ENCODE assay signal across 24 cellular contexts in genomic region chr21:43752758-43753438, GRCh38. TPM values are rescaled to one million over a fixed set of nuclear protein-coding genes. Genes with fewer than 3 reads are reported as not detected.
DNase-seq lines count a peak whose midpoint lies in the region; ATAC-seq, FAIRE-seq and TF ChIP-seq lines count a peak whose summit lies in the region.
"Had no signal": no experiment of that assay in that cellular context is flagged by ENCODE, and none has a peak within 500 bp of the region (broad histone marks: within the 10 kb centered on the region; RNA-seq: fewer than 3 reads in every experiment).

No MANE protein-coding gene starts in this region.

- no peak overlapping the region for H2BK5ac ChIP-seq in IMR-90 (ENCODE audit: low read depth, low read length, poor library complexity, severe bottlenecking)
- peak overlapping the region; percentile 95 for H2BK5ac ChIP-seq in neuronal stem cell (ENCODE audit: low read length)

- H3K56ac ChIP-seq in IMR-90 (ENCODE audit: extremely low read depth, insufficient read depth, low read length): no peak overlapping the region

- H3K4me2 ChIP-seq in IMR-90 (ENCODE audit: low read depth, low read length) (no peak overlapping the region), neuronal stem cell (ENCODE audit: insufficient read depth, low read length, poor library complexity, severe bottlenecking) (no peak overlapping the region)
- H3K4me2 ChIP-seq: BLaER1, GM23338 had no signal

- H4K20me1 ChIP-seq in IMR-90 (ENCODE audit: insufficient read depth, low read length): peaks cover 22% of the 10 kb centered on the region

- CTCF ChIA-PET in IMR-90 (lab: Yijun Ruan, JAX): no interaction called here

- H2BK120ac ChIP-seq in IMR-90 (ENCODE audit: low read depth, low read length): no peak overlapping the region
- H2BK120ac ChIP-seq in neuronal stem cell (ENCODE audit: low read depth, low read length): no peak overlapping the region

- in situ Hi-C loops in Caki2 (cut with HindIII; ENCODE audit: low pct_unique_long_range_greater_than_20kb, low sequenced_read_pairs) (no loop called here), IMR-90 (cut with MboI; ENCODE audit: low sequenced_read_pairs) (no loop called here)

- H3K14ac ChIP-seq in IMR-90 (replicated peaks; ENCODE audit: low read depth, low read length) (no peak overlapping the region), neuronal stem cell (ENCODE audit: low read length) (no peak overlapping the region)

- DNase-seq in Caki2 (ENCODE audit: low read depth): peak; percentile 56
- DNase-seq in IMR-90: no peak
- DNase-seq in bronchial epithelial cell (ENCODE audit: low read depth): no peak
- no peak for DNase-seq in neuronal stem cell (ENCODE audit: low spot score)
- DNase-seq in RCC 7860 (ENCODE audit: low spot score): no peak
- no peak for DNase-seq in tibial nerve (ENCODE audit: low spot score in 2 of 2)
- DNase-seq: CD4-positive, CD25-positive, alpha-beta regulatory T cell; HFFc6; KG1; MG63; NCI-H1105 treated with DMSO at 0.1 percent for 48 hours; NCI-H146; NCI-H1930; NCI-H2107; NCI-H524; NCI-H748 treated with DMSO at 0.1 percent for 48 hours; Right ventricle myocardium superior; T-helper 1 cell had no signal

- H2AK9ac ChIP-seq in IMR-90 (replicated peaks; ENCODE audit: low read depth, low read length, poor library complexity): peak overlapping the region; percentile 5

- dilution Hi-C loops in IMR-90 (cut with HindIII; ENCODE audit: low sequenced_read_pairs, unreplicated experiment): no loop called here

- ATAC-seq in IMR-90 (ENCODE audit: low read depth): no peak
- no peak for ATAC-seq in HG02678 (IDR thresholded peaks at IDR 0.05; ENCODE audit: unreplicated experiment)
- ATAC-seq: GM23338 had no signal

- no peak for TF ChIP-seq EP300 in tibial nerve (IDR thresholded peaks at IDR 0.05)

- intact Hi-C loops in IMR-90 (cut with micrococcal nuclease): no loop called here

- 78% methylated on average over 22 of the region's 28 CpGs; no CpG with 5 or more reads in 1 of the 2 experiments for WGBS in IMR-90 (ENCODE audit: extremely low coverage in 2 of 2, insufficient read length in 1 of 2), 2 experiments
- no CpG with 5 or more reads among the region's 28 CpGs for WGBS in neuronal stem cell (ENCODE audit: extremely low coverage in 2 of 2, insufficient read length in 2 of 2, insufficient replicate concordance in 1 of 2), 2 donors
- 89 to 91% methylated on average over 26 to 28 of the region's 28 CpGs for WGBS in tibial nerve, 2 donors

- no peak overlapping the region for H3K18ac ChIP-seq in IMR-90 (ENCODE audit: low read depth, low read length)
- H3K18ac ChIP-seq in neuronal stem cell (ENCODE audit: low read length): no peak overlapping the region

- no peak overlapping the region for H3K9ac ChIP-seq in IMR-90 (ENCODE audit: low read depth, low read length)
- H3K9ac ChIP-seq in neuronal stem cell (ENCODE audit: low read depth, low read length, poor library complexity): peak overlapping the region; percentile 78
- H3K9ac ChIP-seq: BLaER1 had no signal

- no peak overlapping the region for H3K4ac ChIP-seq in IMR-90 (ENCODE audit: low read depth, low read length)
- H3K4ac ChIP-seq in neuronal stem cell (ENCODE audit: low read length): no peak overlapping the region

- H2AFZ ChIP-seq in IMR-90 (replicated peaks; ENCODE audit: low read length, poor library complexity): peak overlapping the region; percentile 41
- no peak overlapping the region for H2AFZ ChIP-seq in neuronal stem cell (ENCODE audit: low read length)
- H2AFZ ChIP-seq: GM23338 had no signal

- peaks cover 4% of the 10 kb centered on the region; the same call in 1 of the 2 replicates for H3K4me1 ChIP-seq in IMR-90 (ENCODE audit: control insufficient read depth, insufficient read depth, low read length)
- H3K4me1 ChIP-seq in neuronal stem cell (ENCODE audit: control insufficient read depth in 2 of 2, insufficient read depth in 1 of 2, low read depth in 1 of 2, low read length in 2 of 2): peaks cover 0 to under 1% of the 10 kb centered on the region in 2 donors
- peaks cover 0 to 24% (median 0%) of the 10 kb centered on the region in 4 donors for H3K4me1 ChIP-seq in tibial nerve
- H3K4me1 ChIP-seq: HAP-1 had no signal

- FAIRE-seq in bronchial epithelial cell (lab: Jason Lieb, UNC): peak; percentile 99
- no peak for FAIRE-seq in RCC 7860 (lab: Jason Lieb, UNC)
- FAIRE-seq: D721Med had no signal

- no peak overlapping the region for H4K5ac ChIP-seq in IMR-90 (ENCODE audit: low read depth, low read length)

- no peak overlapping the region for H2BK20ac ChIP-seq in IMR-90 (ENCODE audit: low read depth, low read length)

- peaks cover 83% of the 10 kb centered on the region for H3K36me3 ChIP-seq in IMR-90 (ENCODE audit: control insufficient read depth, insufficient read depth, low read length)
- H3K36me3 ChIP-seq in bronchial epithelial cell (ENCODE audit: control insufficient read depth, insufficient read depth, low read length): peaks cover 57% of the 10 kb centered on the region
- peaks cover 26 to 82% of the 10 kb centered on the region in 2 donors for H3K36me3 ChIP-seq in neuronal stem cell (replicated peaks in 1 of 2; ENCODE audit: control insufficient read depth in 2 of 2, insufficient read depth in 2 of 2, low read length in 2 of 2)
- peaks cover 3 to 99% (median 18%) of the 10 kb centered on the region in 3 donors for H3K36me3 ChIP-seq in tibial nerve

- H2BK12ac ChIP-seq in neuronal stem cell (ENCODE audit: low read length): no peak overlapping the region

- peaks cover 8 to 21% of the 10 kb centered on the region in 2 experiments; a peak in 3 of 4 replicates for H3K79me1 ChIP-seq in IMR-90 (ENCODE audit: low read depth in 1 of 2, low read length in 2 of 2)
- peaks cover 2% of the 10 kb centered on the region for H3K79me1 ChIP-seq in neuronal stem cell (ENCODE audit: low read depth, low read length)

- H4K91ac ChIP-seq in IMR-90 (ENCODE audit: insufficient read depth, low read depth, low read length) (no peak overlapping the region), neuronal stem cell (ENCODE audit: low read depth, low read length, poor library complexity) (peak overlapping the region; percentile 56)

- H4K8ac ChIP-seq in IMR-90 (ENCODE audit: low read depth in 2 of 2, low read length in 2 of 2) (no peak overlapping the region), neuronal stem cell (ENCODE audit: low read depth, low read length) (peak overlapping the region; percentile 52)

- POLR2A ChIA-PET in IMR-90 (lab: Charles Lee; ENCODE audit: unreplicated experiment): no interaction called here

- no peak for TF ChIP-seq RAD21 in IMR-90 (IDR thresholded peaks at IDR 0.05; ENCODE audit: low read length)

- H3K9me3 ChIP-seq in IMR-90 (ENCODE audit: control insufficient read depth, insufficient read depth, low read length) (no peaks in the 10 kb centered on the region), neuronal stem cell (replicated peaks in 1 of 2; ENCODE audit: control insufficient read depth in 2 of 2, insufficient read depth in 1 of 2, low read depth in 1 of 2, low read length in 2 of 2) (peaks cover 0 to 2% of the 10 kb centered on the region in 2 donors), tibial nerve (no peaks in the 10 kb centered on the region)
- H3K9me3 ChIP-seq: BLaER1, HAP-1, MG63 had no signal

- peaks cover 11% of the 10 kb centered on the region for H3K9me1 ChIP-seq in IMR-90 (ENCODE audit: insufficient read depth, low read length)

- H3K23ac ChIP-seq in IMR-90 (ENCODE audit: low read depth, low read length) (no peak overlapping the region), neuronal stem cell (ENCODE audit: low read depth, low read length, poor library complexity) (peak overlapping the region; percentile 52)

- TF ChIP-seq CTCF in IMR-90 (conservative IDR thresholded peaks at IDR 0.05; ENCODE audit: low read depth, low read length) (no peak), bronchial epithelial cell (IDR thresholded peaks at IDR 0.05; ENCODE audit: insufficient read depth, low read length, severe bottlenecking) (no peak), tibial nerve (IDR thresholded peaks at IDR 0.05) (no peak)

- no peak overlapping the region for H3K4me3 ChIP-seq in IMR-90 (ENCODE audit: insufficient read depth, low read depth, low read length)
- H3K4me3 ChIP-seq in bronchial epithelial cell (ENCODE audit: low read depth, low read length): no peak overlapping the region
- H3K4me3 ChIP-seq in neuronal stem cell (ENCODE audit: low read length in 2 of 2): peak overlapping the region in 1 of 2 donors; percentile 41
- no peak overlapping the region for H3K4me3 ChIP-seq in tibial nerve
- H3K4me3 ChIP-seq: BLaER1, GM23338, HAP-1, MG63 had no signal

- H3K27ac ChIP-seq in IMR-90 (ENCODE audit: insufficient read depth, low read length): no peak overlapping the region
- no peak overlapping the region for H3K27ac ChIP-seq in neuronal stem cell (replicated peaks; ENCODE audit: low read length)
- H3K27ac ChIP-seq in tibial nerve: no peak overlapping the region
- H3K27ac ChIP-seq: BLaER1, HL-60 had no signal

- H3K27me3 ChIP-seq in IMR-90 (ENCODE audit: control insufficient read depth, insufficient read depth, low read length) (no peaks in the 10 kb centered on the region), bronchial epithelial cell (ENCODE audit: control insufficient read depth, insufficient read depth, low read length) (no peaks in the 10 kb centered on the region), neuronal stem cell (ENCODE audit: control insufficient read depth in 3 of 3, insufficient read depth in 3 of 3, low read depth in 1 of 3, low read length in 3 of 3) (no peaks in the 10 kb centered on the region), tibial nerve (no peaks in the 10 kb centered on the region)
- H3K27me3 ChIP-seq: BLaER1, MG63 had no signal

- TF ChIP-seq POLR2A in IMR-90 (IDR thresholded peaks at IDR 0.05; ENCODE audit: low read depth, low read length) (no peak), tibial nerve (IDR thresholded peaks at IDR 0.05) (no peak)

- no TSS peak for BruUV-seq in IMR-90 (replicated peaks; lab: Mats Ljungman, UMichigan)

- H2AK5ac ChIP-seq in IMR-90 (ENCODE audit: low read depth, low read length): no peak overlapping the region
- no peak overlapping the region for H2AK5ac ChIP-seq in neuronal stem cell (ENCODE audit: low read depth, low read length)

- no peak overlapping the region for H2BK15ac ChIP-seq in IMR-90 (ENCODE audit: low read depth, low read length)
- no peak overlapping the region for H2BK15ac ChIP-seq in neuronal stem cell (ENCODE audit: low read length)

RNA-seq across cellular contexts. Expression of gene CSTB, which starts 23.2 kb away (rescaled TPM):
- total RNA-seq in Caki2 (2014; rRNA removed; shearing (Covaris generic); ENCODE audit: low replicate concordance): 20.5 and 23.1 TPM in 2 replicates
- total RNA-seq in IMR-90 (2012; rRNA removed): 6.1 and 6.9 TPM in 2 replicates
- polyA plus RNA-seq in IMR-90 (2012; rRNA removed): 71.7 and 87.4 TPM in 2 replicates
- polyA plus RNA-seq in IMR-90 (2012; cell fraction: cytosol; rRNA removed): 31.9 and 61.6 TPM in 2 replicates
- 16.5 and 24.5 TPM in 2 replicates for polyA plus RNA-seq in IMR-90 (2012; cell fraction: nucleus; rRNA removed; ENCODE audit: low replicate concordance)
- 31.3 and 139 TPM in 2 replicates for total RNA-seq in bronchial epithelial cell
- polyA plus RNA-seq in neuronal stem cell (2013, experiment 1 of 2): 86.0 TPM
- 88.8 TPM for polyA plus RNA-seq in neuronal stem cell (2013, experiment 2 of 2)
- 10 to 100 TPM; 11.4 to 16.7 (median 13.3) TPM for total RNA-seq in tibial nerve

RNA-seq across cellular contexts. Expression of gene PDXK, which starts 34.0 kb away (rescaled TPM):
- 736 and 833 TPM in 2 replicates for total RNA-seq in Caki2 (2014; rRNA removed; shearing (Covaris generic); ENCODE audit: low replicate concordance)
- total RNA-seq in IMR-90 (2012; rRNA removed): 250 and 312 TPM in 2 replicates
- polyA plus RNA-seq in IMR-90 (2012; rRNA removed): 149 and 155 TPM in 2 replicates
- 114 and 180 TPM in 2 replicates for polyA plus RNA-seq in IMR-90 (2012; cell fraction: cytosol; rRNA removed)
- 141 and 208 TPM in 2 replicates for polyA plus RNA-seq in IMR-90 (2012; cell fraction: nucleus; rRNA removed; ENCODE audit: low replicate concordance)
- total RNA-seq in bronchial epithelial cell: 535 and 591 TPM in 2 replicates
- polyA plus RNA-seq in neuronal stem cell (2013, experiment 1 of 2): 29.4 TPM
- 26.2 TPM for polyA plus RNA-seq in neuronal stem cell (2013, experiment 2 of 2)
- total RNA-seq in tibial nerve: 100 to 1,000 TPM; 122 to 156 (median 143) TPM

RNA-seq across cellular contexts. Expression of gene RRP1, which starts 36.5 kb away (rescaled TPM):
- 39.1 and 47.8 TPM in 2 replicates for total RNA-seq in Caki2 (2014; rRNA removed; shearing (Covaris generic); ENCODE audit: low replicate concordance)
- total RNA-seq in IMR-90 (2012; rRNA removed): 18.3 and 23.3 TPM in 2 replicates
- polyA plus RNA-seq in IMR-90 (2012; rRNA removed): 18.1 and 20.2 TPM in 2 replicates
- polyA plus RNA-seq in IMR-90 (2012; cell fraction: cytosol; rRNA removed): 12.4 and 18.5 TPM in 2 replicates
- polyA plus RNA-seq in IMR-90 (2012; cell fraction: nucleus; rRNA removed; ENCODE audit: low replicate concordance): 28.8 and 33.8 TPM in 2 replicates
- 27.1 and 34.5 TPM in 2 replicates for total RNA-seq in bronchial epithelial cell
- 18.5 TPM for polyA plus RNA-seq in neuronal stem cell (2013, experiment 1 of 2)
- 19.3 TPM for polyA plus RNA-seq in neuronal stem cell (2013, experiment 2 of 2)
- total RNA-seq in tibial nerve: 10 to 100 TPM; 15.5 to 29.4 (median 19.0) TPM
